ENCODE assay signal across 1 cellular context in the genomic region with DNA sequence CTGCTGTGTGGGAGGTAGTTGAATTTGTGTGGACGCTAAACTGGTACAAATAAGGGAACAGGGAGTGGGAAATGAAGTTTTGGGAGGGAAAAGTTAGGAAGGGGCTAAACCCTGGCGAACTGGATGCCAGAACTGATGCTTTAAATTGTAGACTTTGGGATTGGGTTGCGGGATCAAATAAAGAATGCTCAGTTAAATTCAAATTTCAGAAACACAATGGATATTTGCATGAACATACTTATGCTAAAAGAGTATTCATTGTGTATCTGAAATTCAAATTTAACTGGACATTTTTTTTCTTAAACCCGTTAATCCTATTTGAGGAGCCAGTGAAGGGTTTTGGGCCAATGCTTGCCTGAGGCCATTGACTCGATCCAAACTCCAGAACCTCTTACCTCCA.
TF ChIP-seq lines count a peak whose summit lies in the region.

No MANE protein-coding gene starts in this region.

TF ChIP-seq in HCT116, 20 proteins besides CTCF, POLR2A, EP300 and RAD21 (continued from another document):
- no peak for TF ChIP-seq REST (IDR thresholded peaks at IDR 0.05; ENCODE audit: low read depth)
- TF ChIP-seq SRF (IDR thresholded peaks at IDR 0.05; ENCODE audit: low read depth) = no peak
- TF ChIP-seq POLR2AphosphoS5 (IDR thresholded peaks at IDR 0.05; ENCODE audit: low read depth, low read length) = no peak
- no peak for TF ChIP-seq SIN3A (IDR thresholded peaks at IDR 0.05; ENCODE audit: low read depth)
- no peak for TF ChIP-seq EGR1 (IDR thresholded peaks at IDR 0.05; ENCODE audit: low read depth)
- no peak for TF ChIP-seq ELF1 (IDR thresholded peaks at IDR 0.05; ENCODE audit: borderline replicate concordance, low read depth)
- TF ChIP-seq EZH2 (IDR thresholded peaks at IDR 0.05) = no peak
- TF ChIP-seq ATF3 (IDR thresholded peaks at IDR 0.05) = no peak
- no peak for TF ChIP-seq FOSL1 (IDR thresholded peaks at IDR 0.05; ENCODE audit: low read depth)
- TF ChIP-seq JUND (IDR thresholded peaks at IDR 0.05) = no peak
- TF ChIP-seq CEBPB (IDR thresholded peaks at IDR 0.05; ENCODE audit: low read depth) = no peak
- TF ChIP-seq TCF7L2 (IDR thresholded peaks at IDR 0.05; ENCODE audit: borderline replicate concordance, extremely low read depth, insufficient read depth, insufficient read length) = no peak
- TF ChIP-seq ZNF274 (IDR thresholded peaks at IDR 0.05; ENCODE audit: low read depth, low read length) = no peak
